ENCODE assay signal across 14 cellular contexts in genomic region chr12:26512213-26512612, GRCh38.
"Had no signal": no experiment of that assay in that cellular context is flagged by ENCODE, and none has a peak within 500 bp of the region (broad histone marks: within the 10 kb centered on the region; RNA-seq: fewer than 3 reads in every experiment).

No MANE protein-coding gene starts in this region.

- H3K4me3 ChIP-seq: esophagus muscularis mucosa, gastrocnemius medialis, heart right ventricle, lung, smooth muscle cell had no signal

- FAIRE-seq: urothelium cell line had no signal

- H3K27me3 ChIP-seq: esophagus muscularis mucosa, gastrocnemius medialis, heart right ventricle had no signal

- H3K36me3 ChIP-seq: esophagus muscularis mucosa, gastrocnemius medialis had no signal

- DNase-seq: effector memory CD4-positive, alpha-beta T cell; gastrocnemius medialis; heart right ventricle; left colon; left ventricle myocardium superior; mesenchymal stem cell; naive B cell; stimulated activated CD4-positive, alpha-beta T cell treated with anti-CD3 and anti-CD28 coated beads, Interleukin-2, amount 100 ng/mL, for 48 hours; stimulated activated naive CD4-positive, alpha-beta T cell treated with Interleukin-2 at 50 U/mL for 16 hours had no signal

- H3K4me2 ChIP-seq: smooth muscle cell had no signal

- ATAC-seq: gastrocnemius medialis, heart right ventricle, left colon, left ventricle myocardium superior had no signal

- H3K27ac ChIP-seq: epithelial cell of prostate, esophagus muscularis mucosa, gastrocnemius medialis had no signal

- H3K4me1 ChIP-seq: gastrocnemius medialis had no signal

- H3K9me3 ChIP-seq: esophagus muscularis mucosa, gastrocnemius medialis, heart right ventricle had no signal
